In genomic region chr9:114456929-114457328, GRCh38 we compare ENCODE assay signal across 23 cellular contexts.
"Had no signal": no experiment of that assay in that cellular context is flagged by ENCODE, and none has a peak within 500 bp of the region (broad histone marks: within the 10 kb centered on the region; RNA-seq: fewer than 3 reads in every experiment).

No MANE protein-coding gene starts in this region.

- H3K36me3 ChIP-seq: esophagus squamous epithelium, neutrophil, sigmoid colon, spleen, thoracic aorta, tibial nerve, upper lobe of left lung had no signal

- H3K4me3 ChIP-seq: coronary artery, esophagus squamous epithelium, lung, sigmoid colon, spleen, thoracic aorta, tibial nerve, upper lobe of left lung had no signal

- H3K9me3 ChIP-seq: esophagus squamous epithelium, neutrophil, sigmoid colon, spleen, tibial nerve, upper lobe of left lung had no signal

- H3K27me3 ChIP-seq: esophagus squamous epithelium, neutrophil, sigmoid colon, spleen, tibial nerve, upper lobe of left lung had no signal

- ATAC-seq: effector memory CD8-positive, alpha-beta T cell; left lobe of liver; natural killer cell treated with Interleukin-12 subunit alpha and Interleukin-12 subunit beta and Interleukin-15 and Interleukin-18, amount 100 ng/mL, for 72 hours; right cardiac atrium; stimulated activated memory B cell treated with anti-CD40 and anti-IgM and Interleukin-4, amounts not matched to agents 10 μg/mL and 1 μg/mL and 100 μg/mL, for 72 hours; stimulated activated naive CD8-positive, alpha-beta T cell treated with anti-CD3 and anti-CD28 coated beads, Interleukin-15, Interleukin-2, amounts not matched to agents 100 U/mL and 50 U/mL, for 24 hours had no signal

- DNase-seq: dermis blood vessel endothelial cell; effector memory CD8-positive, alpha-beta T cell; erythroblast; esophagus squamous epithelium; head of caudate nucleus; kidney; naive B cell; right cardiac atrium; sigmoid colon; spleen; stimulated activated CD4-positive, alpha-beta T cell treated with anti-CD3 and anti-CD28 coated beads, Interleukin-4, amount 100 ng/mL, for 4 hours; stimulated activated naive CD8-positive, alpha-beta T cell treated with anti-CD3 and anti-CD28 coated beads, Interleukin-15, Interleukin-2, amounts not matched to agents 100 U/mL and 50 U/mL, for 24 hours; substantia nigra; upper lobe of left lung had no signal

- H3K4me1 ChIP-seq: esophagus squamous epithelium, sigmoid colon had no signal

- H3K27ac ChIP-seq: coronary artery, esophagus squamous epithelium, neutrophil, parathyroid adenoma, sigmoid colon, spleen, thoracic aorta, tibial nerve, upper lobe of left lung had no signal
